Comparison of ENCODE assay signal across 21 cellular contexts in the genomic region with DNA sequence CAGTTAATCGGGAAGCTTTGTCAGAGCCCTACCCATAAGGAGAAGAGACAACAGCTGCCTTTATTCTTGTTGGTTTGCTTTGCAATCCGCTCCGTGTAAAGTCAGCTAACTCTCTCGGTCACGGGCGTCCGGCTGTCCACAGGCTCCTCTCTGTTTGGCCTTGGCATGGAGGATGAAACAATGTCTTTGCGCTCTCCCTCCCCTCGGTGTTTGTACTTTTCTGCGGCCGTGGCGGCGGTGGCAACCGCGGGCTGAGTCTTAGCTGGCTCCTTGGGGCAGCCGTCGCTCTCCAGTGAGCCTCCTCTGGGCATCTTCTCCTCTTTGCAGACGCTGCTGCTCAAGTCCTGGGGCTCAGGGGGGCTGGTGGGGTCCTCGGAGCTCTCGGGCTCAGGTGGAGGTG. TPM values are rescaled to one million over a fixed set of nuclear protein-coding genes. Genes with fewer than 3 reads are reported as not detected.
DNase-seq lines count a peak whose midpoint lies in the region; ATAC-seq and TF ChIP-seq lines count a peak whose summit lies in the region.
"Had no signal": no experiment of that assay in that cellular context is flagged by ENCODE, and none has a peak within 500 bp of the region (broad histone marks: within the 10 kb centered on the region; RNA-seq: fewer than 3 reads in every experiment).

No MANE protein-coding gene starts in this region.

- peak overlapping the region; percentile 72 for H3K27ac ChIP-seq in substantia nigra (ENCODE audit: low read depth, low read length, poor library complexity, severe bottlenecking)
- H3K27ac ChIP-seq: A549, HL-60 had no signal

- CTCF ChIA-PET in WTC11 (lab: Charles Lee): interaction anchor here (0.7 kb wide), 1 partner anchor 16 kb away, joined by 3 read pairs; no protein-coding TSS in a partner anchor

- no peak for ATAC-seq in WTC11
- ATAC-seq in GM21515 (IDR thresholded peaks at IDR 0.05; ENCODE audit: unreplicated experiment): no peak
- ATAC-seq: HepG2 had no signal

- POLR2A ChIA-PET in WTC11 (lab: Charles Lee): no interaction called here

- peaks cover 13% of the 10 kb centered on the region for H3K36me3 Mint-ChIP-seq in WTC11

- H3K9me3 Mint-ChIP-seq in WTC11: no peaks in the 10 kb centered on the region

- DNase-seq in COLO829 (ENCODE audit: low spot score): peak; percentile 39
- no peak for DNase-seq in WTC11 (ENCODE audit: low spot score)
- peak; percentile 66 for DNase-seq in globus pallidus (ENCODE audit: low spot score)
- DNase-seq in substantia nigra (lab: John Stamatoyannopoulos, UW): peak in 16 of 49 donors; percentile 5 to 41 (median 24)
- no peak for DNase-seq in ureter (ENCODE audit: low spot score)
- no peak for DNase-seq in COR-L47 (lab: John Stamatoyannopoulos, UW)
- DNase-seq: BE2C, DMS 273 treated with DMSO at 0.1 percent for 48 hours, DMS79 treated with DMSO at 0.1 percent for 48 hours, GOT3, MG63, NCI-H1417 treated with DMSO at 0.1 percent for 48 hours, NCI-H187, NCI-H446 treated with DMSO at 0.1 percent for 48 hours, NCI-H526 treated with DMSO at 0.1 percent for 48 hours, RPMI8226, SHP77 had no signal

- H3K27ac Mint-ChIP-seq in WTC11: 0 out of 2 replicates have a peak overlapping the region, but pooled peaks have one; percentile 60

- H3K4me3 Mint-ChIP-seq in WTC11: no peak overlapping the region

- H3K27me3 Mint-ChIP-seq in WTC11 (ENCODE audit: low read depth): no peaks in the 10 kb centered on the region

- H3K4me1 Mint-ChIP-seq in WTC11: peaks cover 35% of the 10 kb centered on the region

- TF ChIP-seq CTCF in WTC11 (IDR thresholded peaks at IDR 0.05): no peak

TF ChIP-seq in WTC11, 78 proteins besides CTCF, POLR2A, EP300 and RAD21:
- no peak for TF ChIP-seq PRRX2 (CRISPR knock-in tag; IDR thresholded peaks at IDR 0.05)
- TF ChIP-seq, protein P1, sequence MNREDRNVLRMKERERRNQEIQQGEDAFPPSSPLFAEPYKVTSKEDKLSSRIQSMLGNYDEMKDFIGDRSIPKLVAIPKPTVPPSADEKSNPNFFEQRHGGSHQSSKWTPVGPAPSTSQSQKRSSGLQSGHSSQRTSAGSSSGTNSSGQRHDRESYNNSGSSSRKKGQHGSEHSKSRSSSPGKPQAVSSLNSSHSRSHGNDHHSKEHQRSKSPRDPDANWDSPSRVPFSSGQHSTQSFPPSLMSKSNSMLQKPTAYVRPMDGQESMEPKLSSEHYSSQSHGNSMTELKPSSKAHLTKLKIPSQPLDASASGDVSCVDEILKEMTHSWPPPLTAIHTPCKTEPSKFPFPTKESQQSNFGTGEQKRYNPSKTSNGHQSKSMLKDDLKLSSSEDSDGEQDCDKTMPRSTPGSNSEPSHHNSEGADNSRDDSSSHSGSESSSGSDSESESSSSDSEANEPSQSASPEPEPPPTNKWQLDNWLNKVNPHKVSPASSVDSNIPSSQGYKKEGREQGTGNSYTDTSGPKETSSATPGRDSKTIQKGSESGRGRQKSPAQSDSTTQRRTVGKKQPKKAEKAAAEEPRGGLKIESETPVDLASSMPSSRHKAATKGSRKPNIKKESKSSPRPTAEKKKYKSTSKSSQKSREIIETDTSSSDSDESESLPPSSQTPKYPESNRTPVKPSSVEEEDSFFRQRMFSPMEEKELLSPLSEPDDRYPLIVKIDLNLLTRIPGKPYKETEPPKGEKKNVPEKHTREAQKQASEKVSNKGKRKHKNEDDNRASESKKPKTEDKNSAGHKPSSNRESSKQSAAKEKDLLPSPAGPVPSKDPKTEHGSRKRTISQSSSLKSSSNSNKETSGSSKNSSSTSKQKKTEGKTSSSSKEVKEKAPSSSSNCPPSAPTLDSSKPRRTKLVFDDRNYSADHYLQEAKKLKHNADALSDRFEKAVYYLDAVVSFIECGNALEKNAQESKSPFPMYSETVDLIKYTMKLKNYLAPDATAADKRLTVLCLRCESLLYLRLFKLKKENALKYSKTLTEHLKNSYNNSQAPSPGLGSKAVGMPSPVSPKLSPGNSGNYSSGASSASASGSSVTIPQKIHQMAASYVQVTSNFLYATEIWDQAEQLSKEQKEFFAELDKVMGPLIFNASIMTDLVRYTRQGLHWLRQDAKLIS (CRISPR knock-in tag; IDR thresholded peaks at IDR 0.05; ENCODE audit: borderline replicate concordance): no peak
- no peak for TF ChIP-seq FOXP1 (CRISPR knock-in tag; IDR thresholded peaks at IDR 0.05; ENCODE audit: borderline replicate concordance)
- TF ChIP-seq, protein P2, sequence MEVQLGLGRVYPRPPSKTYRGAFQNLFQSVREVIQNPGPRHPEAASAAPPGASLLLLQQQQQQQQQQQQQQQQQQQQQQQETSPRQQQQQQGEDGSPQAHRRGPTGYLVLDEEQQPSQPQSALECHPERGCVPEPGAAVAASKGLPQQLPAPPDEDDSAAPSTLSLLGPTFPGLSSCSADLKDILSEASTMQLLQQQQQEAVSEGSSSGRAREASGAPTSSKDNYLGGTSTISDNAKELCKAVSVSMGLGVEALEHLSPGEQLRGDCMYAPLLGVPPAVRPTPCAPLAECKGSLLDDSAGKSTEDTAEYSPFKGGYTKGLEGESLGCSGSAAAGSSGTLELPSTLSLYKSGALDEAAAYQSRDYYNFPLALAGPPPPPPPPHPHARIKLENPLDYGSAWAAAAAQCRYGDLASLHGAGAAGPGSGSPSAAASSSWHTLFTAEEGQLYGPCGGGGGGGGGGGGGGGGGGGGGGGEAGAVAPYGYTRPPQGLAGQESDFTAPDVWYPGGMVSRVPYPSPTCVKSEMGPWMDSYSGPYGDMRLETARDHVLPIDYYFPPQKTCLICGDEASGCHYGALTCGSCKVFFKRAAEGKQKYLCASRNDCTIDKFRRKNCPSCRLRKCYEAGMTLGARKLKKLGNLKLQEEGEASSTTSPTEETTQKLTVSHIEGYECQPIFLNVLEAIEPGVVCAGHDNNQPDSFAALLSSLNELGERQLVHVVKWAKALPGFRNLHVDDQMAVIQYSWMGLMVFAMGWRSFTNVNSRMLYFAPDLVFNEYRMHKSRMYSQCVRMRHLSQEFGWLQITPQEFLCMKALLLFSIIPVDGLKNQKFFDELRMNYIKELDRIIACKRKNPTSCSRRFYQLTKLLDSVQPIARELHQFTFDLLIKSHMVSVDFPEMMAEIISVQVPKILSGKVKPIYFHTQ (CRISPR knock-in tag; IDR thresholded peaks at IDR 0.05): no peak
- TF ChIP-seq ATF1 (CRISPR knock-in tag; IDR thresholded peaks at IDR 0.05): no peak
- TF ChIP-seq, protein P3, sequence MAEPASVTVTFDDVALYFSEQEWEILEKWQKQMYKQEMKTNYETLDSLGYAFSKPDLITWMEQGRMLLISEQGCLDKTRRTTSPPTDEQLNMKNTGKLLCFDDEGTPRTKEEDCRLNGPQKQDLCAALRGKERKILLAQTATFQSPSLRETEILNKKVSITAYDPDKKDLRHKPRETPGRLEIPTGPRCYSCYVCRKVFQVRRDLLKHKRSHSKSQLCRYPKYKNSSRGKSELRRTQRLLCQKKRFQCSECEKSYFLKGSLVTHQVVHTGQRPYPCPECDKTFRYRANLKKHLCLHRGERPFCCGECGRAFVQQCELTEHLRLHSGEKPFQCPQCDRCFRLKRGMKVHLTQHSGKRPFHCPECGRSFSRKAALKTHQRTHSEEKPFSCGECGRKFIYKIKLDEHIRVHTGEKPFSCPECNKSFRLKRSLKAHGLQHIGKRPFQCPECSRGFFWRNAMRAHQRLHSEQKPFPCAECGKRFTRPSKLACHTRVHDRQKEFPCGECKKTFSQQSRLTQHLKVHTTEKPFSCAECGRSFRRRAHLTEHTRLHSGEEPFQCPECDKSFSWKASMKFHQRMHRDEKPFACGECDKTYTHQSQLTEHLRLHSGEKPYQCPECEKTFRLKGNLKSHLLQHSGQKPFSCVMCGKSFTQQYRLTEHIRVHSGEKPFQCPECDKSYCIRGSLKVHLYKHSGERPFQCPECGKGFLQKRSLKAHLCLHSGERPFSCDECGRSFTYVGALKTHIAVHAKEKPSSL (CRISPR knock-in tag; conservative IDR thresholded peaks at IDR 0.05): no peak
- no peak for TF ChIP-seq HMGA2 (CRISPR knock-in tag; IDR thresholded peaks at IDR 0.05)
TF ChIP-seq in WTC11: peak in this region for 0.

RNA-seq across cellular contexts. Expression of a gene that starts 10.6 kb away (rescaled TPM):
- total RNA-seq in WTC11 (2021) (32.1 to 48.0 TPM (median 45.2 TPM) in 3 replicates), ureter (103 TPM)

RNA-seq across cellular contexts. Expression of a gene that starts 57.7 kb away (rescaled TPM):
- 8.4 to 12.3 TPM (median 10.1 TPM) in 3 replicates for total RNA-seq in WTC11 (2021)
- total RNA-seq in ureter: 12.8 TPM

RNA-seq across cellular contexts. Expression of a gene that starts 58.6 kb away (rescaled TPM):
- total RNA-seq in WTC11 (2021) (121 to 130 TPM (median 125 TPM) in 3 replicates), ureter (73.9 TPM)

Comparison
In these comparisons a context has a peak if more than half of its experiments do, and no peak if none do; other contexts are left out.
1. DNase-seq: peak in COLO829 (single experiment) and globus pallidus (single experiment); none in WTC11 (single experiment), ureter (single experiment) and COR-L47 (single experiment).